9 cellular contexts compared by ENCODE assay signal in genomic region chr2:113887393-113887792, GRCh38. TPM values are rescaled to one million over a fixed set of nuclear protein-coding genes. Genes with fewer than 3 reads are reported as not detected.
DNase-seq lines count a peak whose midpoint lies in the region; ATAC-seq and TF ChIP-seq lines count a peak whose summit lies in the region.
"Had no signal": no experiment of that assay in that cellular context is flagged by ENCODE, and none has a peak within 500 bp of the region (broad histone marks: within the 10 kb centered on the region; RNA-seq: fewer than 3 reads in every experiment).

No MANE protein-coding gene starts in this region.

- H3K4me3 Mint-ChIP-seq in activated CD8-positive, alpha-beta memory T cell treated with anti-CD3 and anti-CD28 coated beads, Interleukin-2, amount 10 ng/mL, durations not matched to agents 7 days and 5 days = peak overlapping the region; percentile 92
- H3K4me3 Mint-ChIP-seq in T-cell = peak overlapping the region; percentile 48 to 87 (median 51)
- H3K4me3 Mint-ChIP-seq in stimulated activated effector memory CD8-positive, alpha-beta T cell treated with anti-CD3 and anti-CD28 coated beads, Interleukin-12 subunit alpha, Interleukin-12 subunit beta, amount 100 ng/mL, for 72 hours = peak overlapping the region; percentile 76

- peak overlapping the region; percentile 99 for H3K27ac Mint-ChIP-seq in activated CD8-positive, alpha-beta memory T cell treated with anti-CD3 and anti-CD28 coated beads, Interleukin-2, amount 10 ng/mL, durations not matched to agents 7 days and 5 days
- peak overlapping the region; percentile 80 to 81 for H3K27ac Mint-ChIP-seq in T-cell
- H3K27ac Mint-ChIP-seq in stimulated activated effector memory CD8-positive, alpha-beta T cell treated with anti-CD3 and anti-CD28 coated beads, Interleukin-12 subunit alpha, Interleukin-12 subunit beta, amount 100 ng/mL, for 72 hours = peak overlapping the region; percentile 92

- H3K4me1 ChIP-seq in gastroesophageal sphincter = peaks cover 1 to 48% (median 9%) of the 10 kb centered on the region in 3 donors

- peak overlapping the region in 3 of 4 donors; percentile 5 to 42 (median 26) for H3K27ac ChIP-seq in gastroesophageal sphincter

- POLR2A ChIA-PET in T-cell (lab: Charles Lee) = interaction anchor here in 1 of 2 donors (0.5 to 0.6 kb wide), 2 partner anchors 15 to 18 kb away, joined by 3 read pairs; no protein-coding TSS in a partner anchor

- H3K27me3 Mint-ChIP-seq in activated CD8-positive, alpha-beta memory T cell treated with anti-CD3 and anti-CD28 coated beads, Interleukin-2, amount 10 ng/mL, durations not matched to agents 7 days and 5 days = no peaks in the 10 kb centered on the region
- no peaks in the 10 kb centered on the region for H3K27me3 Mint-ChIP-seq in T-cell

- no peaks in the 10 kb centered on the region for H3K9me3 Mint-ChIP-seq in activated CD8-positive, alpha-beta memory T cell treated with anti-CD3 and anti-CD28 coated beads, Interleukin-2, amount 10 ng/mL, durations not matched to agents 7 days and 5 days (ENCODE audit: low read depth)
- H3K9me3 Mint-ChIP-seq in T-cell = no peaks in the 10 kb centered on the region
- H3K9me3 Mint-ChIP-seq in stimulated activated effector memory CD8-positive, alpha-beta T cell treated with anti-CD3 and anti-CD28 coated beads, Interleukin-12 subunit alpha, Interleukin-12 subunit beta, amount 100 ng/mL, for 72 hours = no peaks in the 10 kb centered on the region

- WGBS in gastroesophageal sphincter (ENCODE audit: low coverage in 1 of 2), 2 donors = 96 to 100% methylated on average over 2 to 4 of the region's 4 CpGs

- peaks cover 56% of the 10 kb centered on the region for H3K36me3 Mint-ChIP-seq in activated CD8-positive, alpha-beta memory T cell treated with anti-CD3 and anti-CD28 coated beads, Interleukin-2, amount 10 ng/mL, durations not matched to agents 7 days and 5 days
- peaks cover 11% of the 10 kb centered on the region for H3K36me3 Mint-ChIP-seq in T-cell
- H3K36me3 Mint-ChIP-seq in stimulated activated effector memory CD8-positive, alpha-beta T cell treated with anti-CD3 and anti-CD28 coated beads, Interleukin-12 subunit alpha, Interleukin-12 subunit beta, amount 100 ng/mL, for 72 hours = peaks cover 44% of the 10 kb centered on the region

- TF ChIP-seq EP300 in gastroesophageal sphincter (IDR thresholded peaks at IDR 0.05) = no peak

- CTCF ChIA-PET in activated CD8-positive, alpha-beta memory T cell treated with anti-CD3 and anti-CD28 coated beads, Interleukin-2, amount 10 ng/mL, durations not matched to agents 7 days and 5 days (lab: Charles Lee) = interaction anchor here (1.1 to 1.6 kb wide), 3 partner anchors 8 to 131 kb away, joined by 3 to 7 read pairs (median 5); partner anchors contain the start of gene SLC35F5
- CTCF ChIA-PET in T-cell (lab: Charles Lee) = interaction anchor here in 1 of 2 donors (2.0 kb wide), 1 partner anchor 11 kb away, joined by 12 read pairs; no protein-coding TSS in a partner anchor

- no peak for ATAC-seq in activated CD8-positive, alpha-beta memory T cell treated with anti-CD3 and anti-CD28 coated beads, Interleukin-2, amount 10 ng/mL, durations not matched to agents 7 days and 5 days
- ATAC-seq in T-cell (replicated peaks in 1 of 4) = no peak
- no peak for ATAC-seq in gastroesophageal sphincter
- ATAC-seq in stimulated activated effector memory CD8-positive, alpha-beta T cell treated with anti-CD3 and anti-CD28 coated beads, Interleukin-12 subunit alpha, Interleukin-12 subunit beta, amount 100 ng/mL, for 72 hours = no peak
- no peak for ATAC-seq in GM21576 (IDR thresholded peaks at IDR 0.05; ENCODE audit: unreplicated experiment)
- no peak for ATAC-seq in HG03460 (IDR thresholded peaks at IDR 0.05; ENCODE audit: unreplicated experiment)

- peak; percentile 63 for DNase-seq in activated CD8-positive, alpha-beta memory T cell treated with anti-CD3 and anti-CD28 coated beads, Interleukin-2, amount 10 ng/mL, durations not matched to agents 7 days and 5 days
- DNase-seq in activated CD8-positive, alpha-beta memory T cell treated with anti-CD3 and anti-CD28 coated beads, Interleukin-2, amount 50 U/mL, for 4 hours = no peak
- no peak for DNase-seq in T-cell
- DNase-seq in stimulated activated effector memory CD8-positive, alpha-beta T cell treated with anti-CD3 and anti-CD28 coated beads, Interleukin-12 subunit alpha, Interleukin-12 subunit beta, amount 100 ng/mL, for 72 hours (ENCODE audit: low spot score in 2 of 2) = peak in 1 of 2 donors; percentile 62
- no peak for DNase-seq in cardiac septum (ENCODE audit: low spot score)
- DNase-seq: ACHN had no signal

- no peak overlapping the region for H3K4me3 ChIP-seq in gastroesophageal sphincter

- intact Hi-C loops in cardiac septum (cut with DNase I) = no loop called here

- TF ChIP-seq CTCF in gastroesophageal sphincter (IDR thresholded peaks at IDR 0.05) = no peak

- no peaks in the 10 kb centered on the region for H3K36me3 ChIP-seq in gastroesophageal sphincter

- H3K27me3 ChIP-seq in gastroesophageal sphincter = no peaks in the 10 kb centered on the region

- peaks cover 48% of the 10 kb centered on the region for H3K4me1 Mint-ChIP-seq in activated CD8-positive, alpha-beta memory T cell treated with anti-CD3 and anti-CD28 coated beads, Interleukin-2, amount 10 ng/mL, durations not matched to agents 7 days and 5 days
- H3K4me1 Mint-ChIP-seq in T-cell = peaks cover 57 to 60% (median 60%) of the 10 kb centered on the region in 3 donors
- H3K4me1 Mint-ChIP-seq in stimulated activated effector memory CD8-positive, alpha-beta T cell treated with anti-CD3 and anti-CD28 coated beads, Interleukin-12 subunit alpha, Interleukin-12 subunit beta, amount 100 ng/mL, for 72 hours = peaks cover 48% of the 10 kb centered on the region

- H3K9me3 ChIP-seq in gastroesophageal sphincter = no peaks in the 10 kb centered on the region

- TF ChIP-seq POLR2A in gastroesophageal sphincter (IDR thresholded peaks at IDR 0.05) = no peak

RNA-seq across cellular contexts. Expression of gene ACTR3, which starts 2.5 kb away (rescaled TPM):
- total RNA-seq in activated CD8-positive, alpha-beta memory T cell treated with anti-CD3 and anti-CD28 coated beads, Interleukin-2, amount 10 ng/mL, durations not matched to agents 7 days and 5 days = 100 to 1,000 TPM; 511 to 626 TPM
- 100 to 1,000 TPM; 228 to 277 (median 255) TPM for total RNA-seq in T-cell
- 100 to 1,000 TPM; 181 to 266 (median 200) TPM for total RNA-seq in gastroesophageal sphincter
- 152 TPM for total RNA-seq in cardiac septum
